ENCODE assay signal across 23 cellular contexts in the genomic region with DNA sequence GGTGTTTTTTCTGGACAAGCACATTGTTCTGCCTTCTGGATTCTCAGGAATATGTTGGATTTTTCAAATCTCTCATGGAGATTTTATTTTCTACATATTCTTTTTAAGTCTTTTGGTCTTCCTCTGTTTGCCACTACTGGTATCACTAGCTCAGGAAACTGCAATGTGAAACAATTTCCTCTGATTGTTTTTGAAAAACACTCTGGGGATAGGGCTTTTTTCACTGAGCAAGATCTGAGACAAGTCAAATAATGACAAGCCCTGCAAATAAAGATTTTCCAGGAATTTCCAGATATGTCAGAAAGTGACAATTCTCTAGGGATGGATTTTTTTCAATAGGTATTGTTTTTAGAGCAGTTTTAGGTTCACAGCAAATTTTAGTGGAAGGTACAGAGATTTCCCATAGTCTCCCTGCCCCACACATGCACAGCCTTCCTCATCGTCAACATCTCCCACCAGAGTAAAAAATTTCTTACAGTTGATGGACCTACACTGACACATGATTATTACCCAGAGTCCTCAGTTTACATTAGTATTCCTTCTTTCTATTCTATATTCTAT.
DNase-seq lines count a peak whose midpoint lies in the region; ATAC-seq and TF ChIP-seq lines count a peak whose summit lies in the region.
"Had no signal": no experiment of that assay in that cellular context is flagged by ENCODE, and none has a peak within 500 bp of the region (broad histone marks: within the 10 kb centered on the region; RNA-seq: fewer than 3 reads in every experiment).

No MANE protein-coding gene starts in this region.

- peak overlapping the region; percentile 44 for H3K27ac ChIP-seq in left ventricle myocardium inferior (replicated peaks)
- H3K27ac ChIP-seq: A549; BLaER1 treated with 17β-estradiol and CSF1 and Interleukin-3, amounts not matched to agents 10 nM and 100 nM had no signal

- no peaks in the 10 kb centered on the region for H3K36me3 ChIP-seq in left ventricle myocardium inferior
- H3K36me3 ChIP-seq: BE2C; BLaER1 treated with 17β-estradiol and CSF1 and Interleukin-3, amounts not matched to agents 10 nM and 100 nM had no signal

- no peak overlapping the region for H3K4me3 ChIP-seq in left ventricle myocardium inferior
- H3K4me3 ChIP-seq: A549; BLaER1 treated with 17β-estradiol and CSF1 and Interleukin-3, amounts not matched to agents 10 nM and 100 nM; GM12878; GM23338 had no signal

- H3K9me3 ChIP-seq in left ventricle myocardium inferior (replicated peaks), result peaks cover 28% of the 10 kb centered on the region
- H3K9me3 ChIP-seq: A549, BE2C had no signal

- H3K4me1 ChIP-seq in left ventricle myocardium inferior, result peaks cover 17% of the 10 kb centered on the region
- H3K4me1 ChIP-seq: A549; BE2C; BLaER1 treated with 17β-estradiol and CSF1 and Interleukin-3, amounts not matched to agents 10 nM and 100 nM had no signal

- no peak for ATAC-seq in Right ventricle myocardium superior (ENCODE audit: poor library complexity)
- no peak for ATAC-seq in HG02588 (IDR thresholded peaks at IDR 0.05; ENCODE audit: unreplicated experiment)
- ATAC-seq in HG02885 (IDR thresholded peaks at IDR 0.05; ENCODE audit: poor library complexity, unreplicated experiment), result no peak
- ATAC-seq: A549, GM12878, GM23338, HCT116 had no signal

- H3K27me3 ChIP-seq in left ventricle myocardium inferior (ENCODE audit: low read depth), result no peaks in the 10 kb centered on the region
- H3K27me3 ChIP-seq: BE2C; BLaER1 treated with 17β-estradiol and CSF1 and Interleukin-3, amounts not matched to agents 10 nM and 100 nM had no signal

- intact Hi-C loops in left ventricle myocardium inferior (cut with micrococcal nuclease) (no loop called here), Right ventricle myocardium superior (cut with DNase I) (no loop called here)

- DNase-seq in left ventricle myocardium inferior (no peak), Right ventricle myocardium superior (no peak), dermis microvascular lymphatic vessel endothelial cell (ENCODE audit: low read depth in 2 of 2) (peak; percentile 46 to 79), glomerular endothelial cell (ENCODE audit: extremely low read depth, low read depth, low spot score) (peak; percentile 7), NCI-H1092 treated with DMSO at 0.1 percent for 48 hours (lab: John Stamatoyannopoulos, UW) (no peak)
- DNase-seq: 8988T; ACHN; AML-193; BE2C; CD4-positive, alpha-beta T cell; CD8-positive, alpha-beta memory T cell; DMS 273 treated with DMSO at 0.1 percent for 48 hours; DMS79; EL; GDM1; H9 had no signal

- no peak for TF ChIP-seq CTCF in left ventricle myocardium inferior (IDR thresholded peaks at IDR 0.05; ENCODE audit: borderline replicate concordance)

Comparison
In these comparisons a context has a peak if more than half of its experiments do, and no peak if none do; other contexts are left out.
1. DNase-seq: peak in dermis microvascular lymphatic vessel endothelial cell (2 of 2) and glomerular endothelial cell (single experiment); none in left ventricle myocardium inferior (single experiment), Right ventricle myocardium superior (single experiment) and NCI-H1092 treated with DMSO at 0.1 percent for 48 hours (single experiment).